In genomic region chr22:37619991-37620390, GRCh38 we compare ENCODE assay signal across 29 cellular contexts. TPM values are rescaled to one million over a fixed set of nuclear protein-coding genes. Genes with fewer than 3 reads are reported as not detected.
DNase-seq lines count a peak whose midpoint lies in the region; ATAC-seq, FAIRE-seq and TF ChIP-seq lines count a peak whose summit lies in the region.
"Had no signal": no experiment of that assay in that cellular context is flagged by ENCODE, and none has a peak within 500 bp of the region (broad histone marks: within the 10 kb centered on the region; RNA-seq: fewer than 3 reads in every experiment).

No MANE protein-coding gene starts in this region.

- DNase-seq in activated CD8-positive, alpha-beta memory T cell treated with anti-CD3 and anti-CD28 coated beads, Interleukin-2, amount 10 ng/mL, durations not matched to agents 7 days and 5 days: no peak
- DNase-seq in activated CD8-positive, alpha-beta memory T cell treated with anti-CD3 and anti-CD28 coated beads, Interleukin-2, amount 50 U/mL, for 4 hours: no peak
- peak; percentile 41 for DNase-seq in CD14-positive monocyte (ENCODE audit: low spot score)
- no peak for DNase-seq in K562 (ENCODE audit: extremely low read depth in 1 of 4, low spot score in 3 of 4)
- DNase-seq in osteoblast (ENCODE audit: insufficient read length, low spot score, missing footprints): peak; percentile 65
- DNase-seq in NCI-H1105 treated with DMSO at 0.1 percent for 48 hours (lab: John Stamatoyannopoulos, UW): no peak
- no peak for DNase-seq in DMS53 (lab: John Stamatoyannopoulos, UW)
- no peak for DNase-seq in activated T-helper 2 cell treated with anti-CD3 and anti-CD28 coated beads, Interferon-gamma antibody, Interleukin-2, Interleukin-4, amounts not matched to agents 10 μg/mL and 5 μg/mL and 100 μg/mL, durations not matched to agents 14 hours and 24 hours and 36 hours (ENCODE audit: low spot score)
- DNase-seq: 8988T; ACHN; BE2C; CD4-positive, CD25-positive, alpha-beta regulatory T cell; DMS153; GM23248; Kasumi-1; MV-4-11; NCI-H1105; NCI-H146; NCI-H1930; NCI-H526 treated with DMSO at 0.1 percent for 48 hours; PC-9; Right ventricle myocardium superior had no signal

- H3K4me1 Mint-ChIP-seq in activated CD8-positive, alpha-beta memory T cell treated with anti-CD3 and anti-CD28 coated beads, Interleukin-2, amount 10 ng/mL, durations not matched to agents 7 days and 5 days: peaks cover 10% of the 10 kb centered on the region
- H3K4me1 Mint-ChIP-seq in CD14-positive monocyte: peaks cover 5% of the 10 kb centered on the region
- peaks cover 2% of the 10 kb centered on the region for H3K4me1 Mint-ChIP-seq in activated T-helper 2 cell treated with anti-CD3 and anti-CD28 coated beads, Interferon-gamma antibody, Interleukin-2, Interleukin-4, amounts not matched to agents 10 μg/mL and 5 μg/mL and 100 μg/mL, durations not matched to agents 14 hours and 24 hours and 36 hours (ENCODE audit: low read depth)

- H3K4me2 ChIP-seq in K562 (ENCODE audit: insufficient read depth, low read length) (no peak overlapping the region), osteoblast (ENCODE audit: insufficient read depth, low read length) (no peak overlapping the region)
- H3K4me2 ChIP-seq: PC-9 had no signal

- no peak overlapping the region for H3K4me3 Mint-ChIP-seq in activated CD8-positive, alpha-beta memory T cell treated with anti-CD3 and anti-CD28 coated beads, Interleukin-2, amount 10 ng/mL, durations not matched to agents 7 days and 5 days
- H3K4me3 Mint-ChIP-seq in CD14-positive monocyte: no peak overlapping the region
- no peak overlapping the region for H3K4me3 Mint-ChIP-seq in activated T-helper 2 cell treated with anti-CD3 and anti-CD28 coated beads, Interferon-gamma antibody, Interleukin-2, Interleukin-4, amounts not matched to agents 10 μg/mL and 5 μg/mL and 100 μg/mL, durations not matched to agents 14 hours and 24 hours and 36 hours (ENCODE audit: low read depth)

- TF ChIP-seq POLR2A in K562 (conservative IDR thresholded peaks at IDR 0.05): no peak

- WGBS in K562 (ENCODE audit: insufficient coverage, low coverage, missing lambda C conversion rate): 84% methylated on average over 6 of the region's 7 CpGs

- BruUV-seq in K562 (replicated peaks; lab: Mats Ljungman, UMichigan): no TSS peak

- H3K27ac Mint-ChIP-seq in activated CD8-positive, alpha-beta memory T cell treated with anti-CD3 and anti-CD28 coated beads, Interleukin-2, amount 10 ng/mL, durations not matched to agents 7 days and 5 days: peak overlapping the region; percentile 34
- peak overlapping the region in 2 of 7 donors; percentile 41 to 54 for H3K27ac Mint-ChIP-seq in CD14-positive monocyte
- no peak overlapping the region for H3K27ac Mint-ChIP-seq in activated T-helper 2 cell treated with anti-CD3 and anti-CD28 coated beads, Interferon-gamma antibody, Interleukin-2, Interleukin-4, amounts not matched to agents 10 μg/mL and 5 μg/mL and 100 μg/mL, durations not matched to agents 14 hours and 24 hours and 36 hours

- H3K79me2 ChIP-seq in K562 (ENCODE audit: control insufficient read depth, insufficient read depth, low read length) (no peaks in the 10 kb centered on the region), osteoblast (ENCODE audit: insufficient read depth, low read length) (no peaks in the 10 kb centered on the region)

- H3K27me3 ChIP-seq in K562 (ENCODE audit: control insufficient read depth in 2 of 2, insufficient read depth in 2 of 2, low read length in 2 of 2): no peaks in the 10 kb centered on the region
- H3K27me3 ChIP-seq in osteoblast (ENCODE audit: insufficient read depth, low read length): no peaks in the 10 kb centered on the region
- H3K27me3 ChIP-seq: BE2C, SJSA1 had no signal

- H3K27ac ChIP-seq in K562 (ENCODE audit: extremely low read depth, low read depth, low read length) (no peak overlapping the region), osteoblast (ENCODE audit: low read depth, low read length) (no peak overlapping the region)
- H3K27ac ChIP-seq: GM23248, PC-9, SJSA1 had no signal

- H3K36me3 ChIP-seq in K562 (ENCODE audit: control insufficient read depth, insufficient read depth, low read length): peaks cover 65% of the 10 kb centered on the region; the same call in 2 of the 3 replicates
- H3K36me3 ChIP-seq in osteoblast (ENCODE audit: insufficient read depth, low read length): peaks cover 51% of the 10 kb centered on the region

- H3K9me1 ChIP-seq in K562 (ENCODE audit: control insufficient read depth, insufficient read depth, low read length): no peaks in the 10 kb centered on the region

- FAIRE-seq in K562 (lab: Jason Lieb, UNC): no peak

- H3K9me3 ChIP-seq in K562 (replicated peaks; ENCODE audit: control insufficient read depth, insufficient read depth, low read depth, low read length): no peaks in the 10 kb centered on the region
- no peaks in the 10 kb centered on the region for H3K9me3 ChIP-seq in osteoblast (ENCODE audit: low read depth, low read length)
- H3K9me3 ChIP-seq: BE2C, SJSA1 had no signal

- H3K9ac ChIP-seq in K562 (ENCODE audit: insufficient read depth in 1 of 2, low read depth in 2 of 2, low read length in 2 of 2): no peak overlapping the region; a peak in 1 of 4 replicates
- H3K9ac ChIP-seq: GM23248 had no signal

- H3K36me3 Mint-ChIP-seq in activated CD8-positive, alpha-beta memory T cell treated with anti-CD3 and anti-CD28 coated beads, Interleukin-2, amount 10 ng/mL, durations not matched to agents 7 days and 5 days: peaks cover 14% of the 10 kb centered on the region
- peaks cover 66 to 91% of the 10 kb centered on the region in 2 donors for H3K36me3 Mint-ChIP-seq in CD14-positive monocyte
- peaks cover 38% of the 10 kb centered on the region for H3K36me3 Mint-ChIP-seq in activated T-helper 2 cell treated with anti-CD3 and anti-CD28 coated beads, Interferon-gamma antibody, Interleukin-2, Interleukin-4, amounts not matched to agents 10 μg/mL and 5 μg/mL and 100 μg/mL, durations not matched to agents 14 hours and 24 hours and 36 hours (ENCODE audit: low read depth)

- CTCF ChIA-PET in activated CD8-positive, alpha-beta memory T cell treated with anti-CD3 and anti-CD28 coated beads, Interleukin-2, amount 10 ng/mL, durations not matched to agents 7 days and 5 days (lab: Charles Lee): interaction anchor here (1.1 to 34.1 kb wide), 4 partner anchors 8 to 50 kb away, joined by 4 to 1064 read pairs (median 168); partner anchors contain the start of genes GGA1, LGALS1, NOL12 and PDXP
- CTCF ChIA-PET in K562 (lab: Yijun Ruan, JAX; ENCODE audit: low intra/inter-chr PET ratio): no interaction called here

- POLR2A ChIA-PET in K562 (lab: Yijun Ruan, JAX): interaction anchor here (0.5 to 1.4 kb wide), 6 partner anchors 11 to 163 kb away, joined by 3 to 5 read pairs (median 3); partner anchors contain the start of genes GGA1 and NOL12

- H3K27me3 Mint-ChIP-seq in activated CD8-positive, alpha-beta memory T cell treated with anti-CD3 and anti-CD28 coated beads, Interleukin-2, amount 10 ng/mL, durations not matched to agents 7 days and 5 days: no peaks in the 10 kb centered on the region
- H3K27me3 Mint-ChIP-seq in CD14-positive monocyte (ENCODE audit: low read depth in 3 of 3): peaks cover 0 to 1% (median 0%) of the 10 kb centered on the region in 3 donors
- H3K27me3 Mint-ChIP-seq in activated T-helper 2 cell treated with anti-CD3 and anti-CD28 coated beads, Interferon-gamma antibody, Interleukin-2, Interleukin-4, amounts not matched to agents 10 μg/mL and 5 μg/mL and 100 μg/mL, durations not matched to agents 14 hours and 24 hours and 36 hours (ENCODE audit: low read depth): no peaks in the 10 kb centered on the region
- H3K27me3 Mint-ChIP-seq: CD4-positive, CD25-positive, alpha-beta regulatory T cell had no signal

- no peak for TF ChIP-seq RAD21 in K562 (CRISPR knock-in tag; conservative IDR thresholded peaks at IDR 0.05 in 1 of 2, IDR thresholded peaks at IDR 0.05 in 1 of 2)

- TF ChIP-seq CTCF in CD14-positive monocyte (IDR thresholded peaks at IDR 0.05) (no peak), K562 (IDR thresholded peaks at IDR 0.05 in 2 of 3, conservative IDR thresholded peaks at IDR 0.05 in 1 of 3; ENCODE audit: insufficient read depth in 2 of 3, low read depth in 1 of 3, low read length in 3 of 3) (no peak), osteoblast (IDR thresholded peaks at IDR 0.05; ENCODE audit: extremely low read depth, low read depth, low read length) (no peak)

- TF ChIP-seq EP300 in K562 (IDR thresholded peaks at IDR 0.05; ENCODE audit: low read length): no peak

- H2AFZ ChIP-seq in K562 (ENCODE audit: low read depth, low read length): no peak overlapping the region
- no peak overlapping the region for H2AFZ ChIP-seq in osteoblast (ENCODE audit: low read length)
- H2AFZ ChIP-seq: GM23248, PC-9 had no signal

- no peaks in the 10 kb centered on the region for H4K20me1 ChIP-seq in K562 (replicated peaks; ENCODE audit: control insufficient read depth, insufficient read depth, low read length)
- peaks cover 4% of the 10 kb centered on the region for H4K20me1 ChIP-seq in osteoblast (ENCODE audit: insufficient read depth, low read length)

- intact Hi-C loops in CD14-positive monocyte (cut with micrococcal nuclease) (no loop called here), K562 (cut with micrococcal nuclease) (no loop called here)
- intact Hi-C loops in activated T-helper 2 cell treated with anti-CD3 and anti-CD28 coated beads, Interferon-gamma antibody, Interleukin-2, Interleukin-4, amounts not matched to agents 10 μg/mL and 5 μg/mL and 100 μg/mL, durations not matched to agents 14 hours and 24 hours and 36 hours (cut with micrococcal nuclease): no loop called here

- in situ Hi-C loops in K562 (cut with MboI): no loop called here

- H3K9me3 Mint-ChIP-seq in activated CD8-positive, alpha-beta memory T cell treated with anti-CD3 and anti-CD28 coated beads, Interleukin-2, amount 10 ng/mL, durations not matched to agents 7 days and 5 days (ENCODE audit: low read depth): no peaks in the 10 kb centered on the region
- H3K9me3 Mint-ChIP-seq in CD14-positive monocyte: no peaks in the 10 kb centered on the region
- no peaks in the 10 kb centered on the region for H3K9me3 Mint-ChIP-seq in activated T-helper 2 cell treated with anti-CD3 and anti-CD28 coated beads, Interferon-gamma antibody, Interleukin-2, Interleukin-4, amounts not matched to agents 10 μg/mL and 5 μg/mL and 100 μg/mL, durations not matched to agents 14 hours and 24 hours and 36 hours
- H3K9me3 Mint-ChIP-seq: CD4-positive, CD25-positive, alpha-beta regulatory T cell had no signal

- H3K4me3 ChIP-seq in K562 (no peak overlapping the region), osteoblast (ENCODE audit: insufficient read depth, low read length) (no peak overlapping the region)
- H3K4me3 ChIP-seq: GM23248, PC-9, SJSA1 had no signal

- H3K4me1 ChIP-seq in K562 (replicated peaks in 1 of 2; ENCODE audit: control insufficient read depth in 2 of 2, insufficient read depth in 2 of 2, low read length in 2 of 2) (peaks cover 0 to 24% of the 10 kb centered on the region in 2 experiments; a peak in 3 of 5 replicates), osteoblast (ENCODE audit: insufficient read depth, low read length) (no peaks in the 10 kb centered on the region)
- H3K4me1 ChIP-seq: SJSA1 had no signal

- no peak for ATAC-seq in activated CD8-positive, alpha-beta memory T cell treated with anti-CD3 and anti-CD28 coated beads, Interleukin-2, amount 10 ng/mL, durations not matched to agents 7 days and 5 days
- ATAC-seq in K562: no peak

RNA-seq across cellular contexts. Expression of gene GGA1, which starts 11.4 kb away (rescaled TPM):
- 10 to 100 TPM; 76.9 to 85.9 TPM for total RNA-seq in activated CD8-positive, alpha-beta memory T cell treated with anti-CD3 and anti-CD28 coated beads, Interleukin-2, amount 10 ng/mL, durations not matched to agents 7 days and 5 days
- polyA plus RNA-seq in CD14-positive monocyte: 10 to 100 TPM; 19.8 to 24.8 TPM
- total RNA-seq in K562 (2011; cell fraction: chromatin; rRNA removed; ENCODE audit: low replicate concordance): 235 and 500 TPM in 2 replicates
- total RNA-seq in K562 (2011; cell fraction: nucleolus; rRNA removed): 281 and 297 TPM in 2 replicates
- 245 and 253 TPM in 2 replicates for total RNA-seq in K562 (2011; cell fraction: nucleoplasm; rRNA removed)
- 48.0 and 51.3 TPM in 2 replicates for total RNA-seq in K562 (2014; rRNA removed)
- total RNA-seq in K562 (2014; rRNA removed; fragmentation: Illumina TruSeq; extraction: Trizol): 19.7 and 24.2 TPM in 2 replicates
- 29.9 and 31.1 TPM in 2 replicates for total RNA-seq in K562 (2015; rRNA removed; fragmentation: Illumina TruSeq; extraction: Trizol)
- 57.1 and 61.3 TPM in 2 replicates for total RNA-seq in K562 (2021)
- polyA plus RNA-seq in K562 (2011; rRNA removed): 50.4 and 53.3 TPM in 2 replicates
- polyA plus RNA-seq in K562 (2011; cell fraction: cytosol; rRNA removed): 27.8 and 56.0 TPM in 2 replicates
- 156 and 291 TPM in 2 replicates for polyA plus RNA-seq in K562 (2011; cell fraction: nucleus; rRNA removed)
- polyA plus RNA-seq in K562 (2012): 41.4 and 63.8 TPM in 2 replicates
- 31.6 and 42.5 TPM in 2 replicates for polyA plus RNA-seq in K562 (2014; fragmentation: Illumina TruSeq; extraction: Trizol)
- polyA plus RNA-seq in K562 (2014; fragmentation: Nextera tagmentation; extraction: Ambion mirVana): 1 to 10 TPM; 1.5 to 1.9 TPM
- 69.5 and 71.3 TPM in 2 replicates for polyA plus RNA-seq in K562 (2014; rRNA removed)
- 26.8 and 33.7 TPM in 2 replicates for polyA minus RNA-seq in K562 (2011; rRNA and poly(A)+ RNA removed)
- 20.7 and 22.7 TPM in 2 replicates for polyA minus RNA-seq in K562 (2011; cell fraction: cytosol; rRNA and poly(A)+ RNA removed)
- polyA minus RNA-seq in K562 (2011; cell fraction: nucleus; rRNA and poly(A)+ RNA removed): 56.9 and 57.8 TPM in 2 replicates
- total RNA-seq in osteoblast: 36.2 and 38.6 TPM in 2 replicates
- total RNA-seq in activated T-helper 2 cell treated with anti-CD3 and anti-CD28 coated beads, Interferon-gamma antibody, Interleukin-2, Interleukin-4, amounts not matched to agents 10 μg/mL and 5 μg/mL and 100 μg/mL, durations not matched to agents 14 hours and 24 hours and 36 hours: 69.3 and 71.2 TPM in 2 replicates

RNA-seq across cellular contexts. Expression of gene SH3BP1, which starts 19.5 kb away (rescaled TPM):
- 100 to 1,000 TPM; 231 to 275 TPM for total RNA-seq in activated CD8-positive, alpha-beta memory T cell treated with anti-CD3 and anti-CD28 coated beads, Interleukin-2, amount 10 ng/mL, durations not matched to agents 7 days and 5 days
- 10 to 100 TPM; 20.0 TPM for polyA plus RNA-seq in CD14-positive monocyte
- 27.4 and 84.8 TPM in 2 replicates for total RNA-seq in K562 (2011; cell fraction: chromatin; rRNA removed; ENCODE audit: low replicate concordance)
- 40.0 and 41.0 TPM in 2 replicates for total RNA-seq in K562 (2011; cell fraction: nucleolus; rRNA removed)
- total RNA-seq in K562 (2011; cell fraction: nucleoplasm; rRNA removed): 21.5 and 25.7 TPM in 2 replicates
- 18.6 and 21.2 TPM in 2 replicates for total RNA-seq in K562 (2014; rRNA removed)
- 7.4 and 9.7 TPM in 2 replicates for total RNA-seq in K562 (2014; rRNA removed; fragmentation: Illumina TruSeq; extraction: Trizol)
- total RNA-seq in K562 (2015; rRNA removed; fragmentation: Illumina TruSeq; extraction: Trizol): 9.3 and 9.4 TPM in 2 replicates
- 29.9 and 36.2 TPM in 2 replicates for total RNA-seq in K562 (2021)
- polyA plus RNA-seq in K562 (2011; rRNA removed): 11.5 and 14.9 TPM in 2 replicates
- 10.1 and 21.2 TPM in 2 replicates for polyA plus RNA-seq in K562 (2011; cell fraction: cytosol; rRNA removed)
- 23.7 and 33.6 TPM in 2 replicates for polyA plus RNA-seq in K562 (2011; cell fraction: nucleus; rRNA removed)
- polyA plus RNA-seq in K562 (2012): 34.0 and 58.5 TPM in 2 replicates
- polyA plus RNA-seq in K562 (2014; fragmentation: Illumina TruSeq; extraction: Trizol): 32.1 and 36.0 TPM in 2 replicates
- under 1 TPM; 0.10 to 0.17 TPM for polyA plus RNA-seq in K562 (2014; fragmentation: Nextera tagmentation; extraction: Ambion mirVana)
- polyA plus RNA-seq in K562 (2014; rRNA removed): 8.7 and 10.4 TPM in 2 replicates
- polyA minus RNA-seq in K562 (2011; rRNA and poly(A)+ RNA removed): 16.7 and 17.5 TPM in 2 replicates
- 12.7 and 19.9 TPM in 2 replicates for polyA minus RNA-seq in K562 (2011; cell fraction: cytosol; rRNA and poly(A)+ RNA removed)
- 13.7 and 15.5 TPM in 2 replicates for polyA minus RNA-seq in K562 (2011; cell fraction: nucleus; rRNA and poly(A)+ RNA removed)
- total RNA-seq in osteoblast: 4.1 and 4.7 TPM in 2 replicates
- 117 and 122 TPM in 2 replicates for total RNA-seq in activated T-helper 2 cell treated with anti-CD3 and anti-CD28 coated beads, Interferon-gamma antibody, Interleukin-2, Interleukin-4, amounts not matched to agents 10 μg/mL and 5 μg/mL and 100 μg/mL, durations not matched to agents 14 hours and 24 hours and 36 hours

RNA-seq across cellular contexts. Expression of gene PDXP, which starts 38.5 kb away (rescaled TPM):
- 10 to 100 TPM; 25.9 to 32.6 TPM for total RNA-seq in activated CD8-positive, alpha-beta memory T cell treated with anti-CD3 and anti-CD28 coated beads, Interleukin-2, amount 10 ng/mL, durations not matched to agents 7 days and 5 days
- polyA plus RNA-seq in CD14-positive monocyte (1 to 10 TPM; 1.0 to 4.3 TPM), K562 (2011; rRNA removed) (42.8 and 51.4 TPM in 2 replicates), K562 (2014; fragmentation: Illumina TruSeq; extraction: Trizol) (54.2 and 62.3 TPM in 2 replicates), K562 (2014; fragmentation: Nextera tagmentation; extraction: Ambion mirVana) (10 to 100 TPM in 1 of 2 experiments, 1 to 10 TPM in 1; 7.9 to 11.8 TPM), K562 (2014; rRNA removed) (45.7 and 47.8 TPM in 2 replicates)
- total RNA-seq in K562 (2011; cell fraction: chromatin; rRNA removed; ENCODE audit: low replicate concordance): 8.1 and 23.1 TPM in 2 replicates
- 20.8 and 21.3 TPM in 2 replicates for total RNA-seq in K562 (2011; cell fraction: nucleolus; rRNA removed)
- total RNA-seq in K562 (2011; cell fraction: nucleoplasm; rRNA removed): 19.4 and 21.3 TPM in 2 replicates
- total RNA-seq in K562 (2014; rRNA removed) (38.8 and 55.8 TPM in 2 replicates), K562 (2014; rRNA removed; fragmentation: Illumina TruSeq; extraction: Trizol) (27.6 and 29.0 TPM in 2 replicates), K562 (2015; rRNA removed; fragmentation: Illumina TruSeq; extraction: Trizol) (30.9 and 32.5 TPM in 2 replicates), K562 (2021) (47.5 and 50.0 TPM in 2 replicates), osteoblast (5.0 and 5.8 TPM in 2 replicates)
- polyA plus RNA-seq in K562 (2011; cell fraction: cytosol; rRNA removed): 73.7 and 106 TPM in 2 replicates
- polyA plus RNA-seq in K562 (2011; cell fraction: nucleus; rRNA removed): 34.8 and 35.2 TPM in 2 replicates
- polyA plus RNA-seq in K562 (2012): 25.7 and 42.5 TPM in 2 replicates
- polyA minus RNA-seq in K562 (2011; rRNA and poly(A)+ RNA removed): 21.5 and 27.1 TPM in 2 replicates
- polyA minus RNA-seq in K562 (2011; cell fraction: cytosol; rRNA and poly(A)+ RNA removed): 30.1 and 30.4 TPM in 2 replicates
- polyA minus RNA-seq in K562 (2011; cell fraction: nucleus; rRNA and poly(A)+ RNA removed): 8.6 and 12.3 TPM in 2 replicates
- total RNA-seq in activated T-helper 2 cell treated with anti-CD3 and anti-CD28 coated beads, Interferon-gamma antibody, Interleukin-2, Interleukin-4, amounts not matched to agents 10 μg/mL and 5 μg/mL and 100 μg/mL, durations not matched to agents 14 hours and 24 hours and 36 hours: 40.1 and 41.9 TPM in 2 replicates

RNA-seq across cellular contexts. Expression of gene LGALS2, which starts 40.1 kb away (rescaled TPM):
- not detected for total RNA-seq in activated CD8-positive, alpha-beta memory T cell treated with anti-CD3 and anti-CD28 coated beads, Interleukin-2, amount 10 ng/mL, durations not matched to agents 7 days and 5 days
- polyA plus RNA-seq in CD14-positive monocyte (100 to 1,000 TPM; 654 to 878 TPM), K562 (2011; rRNA removed) (not detected in 2 replicates), K562 (2014; fragmentation: Illumina TruSeq; extraction: Trizol) (not detected in 2 replicates), K562 (2014; fragmentation: Nextera tagmentation; extraction: Ambion mirVana) (not detected), K562 (2014; rRNA removed) (not detected in 2 replicates)
- not detected in 2 replicates for total RNA-seq in K562 (2011; cell fraction: chromatin; rRNA removed; ENCODE audit: low replicate concordance)
- not detected in 2 replicates for total RNA-seq in K562 (2011; cell fraction: nucleolus; rRNA removed)
- not detected in 2 replicates for total RNA-seq in K562 (2011; cell fraction: nucleoplasm; rRNA removed)
- total RNA-seq in K562 (2014; rRNA removed) (not detected in 2 replicates), K562 (2014; rRNA removed; fragmentation: Illumina TruSeq; extraction: Trizol) (not detected in 2 replicates), K562 (2015; rRNA removed; fragmentation: Illumina TruSeq; extraction: Trizol) (not detected in 2 replicates), K562 (2021) (not detected in 2 replicates), osteoblast (not detected in 2 replicates)
- polyA plus RNA-seq in K562 (2011; cell fraction: cytosol; rRNA removed): not detected in 2 replicates
- not detected in 2 replicates for polyA plus RNA-seq in K562 (2011; cell fraction: nucleus; rRNA removed)
- 0.19 TPM in 1 of 2 replicates, not detected in the other for polyA plus RNA-seq in K562 (2012)
- polyA minus RNA-seq in K562 (2011; rRNA and poly(A)+ RNA removed): not detected in 2 replicates
- polyA minus RNA-seq in K562 (2011; cell fraction: cytosol; rRNA and poly(A)+ RNA removed): not detected in 2 replicates
- polyA minus RNA-seq in K562 (2011; cell fraction: nucleus; rRNA and poly(A)+ RNA removed): not detected in 2 replicates
- total RNA-seq in activated T-helper 2 cell treated with anti-CD3 and anti-CD28 coated beads, Interferon-gamma antibody, Interleukin-2, Interleukin-4, amounts not matched to agents 10 μg/mL and 5 μg/mL and 100 μg/mL, durations not matched to agents 14 hours and 24 hours and 36 hours: not detected in 2 replicates
- total RNA-seq: CD4-positive, CD25-positive, alpha-beta regulatory T cell; Daoy; G401; GM23248; H7; M059J; NCI-H460; PC-9; Right ventricle myocardium superior; RPMI7951; SJSA1 had no signal

RNA-seq across cellular contexts. Expression of gene LGALS1, which starts 55.4 kb away (rescaled TPM):
- 1,000 to 10,000 TPM; 1,392 to 1,515 TPM for total RNA-seq in activated CD8-positive, alpha-beta memory T cell treated with anti-CD3 and anti-CD28 coated beads, Interleukin-2, amount 10 ng/mL, durations not matched to agents 7 days and 5 days
- 1,000 to 10,000 TPM; 1,719 to 1,844 TPM for polyA plus RNA-seq in CD14-positive monocyte
- total RNA-seq in K562 (2011; cell fraction: chromatin; rRNA removed; ENCODE audit: low replicate concordance): 14.2 and 41.4 TPM in 2 replicates
- total RNA-seq in K562 (2011; cell fraction: nucleolus; rRNA removed): 152 and 183 TPM in 2 replicates
- total RNA-seq in K562 (2011; cell fraction: nucleoplasm; rRNA removed): 99.6 and 131 TPM in 2 replicates
- 373 and 487 TPM in 2 replicates for total RNA-seq in K562 (2014; rRNA removed)
- total RNA-seq in K562 (2014; rRNA removed; fragmentation: Illumina TruSeq; extraction: Trizol): 94.3 and 160 TPM in 2 replicates
- total RNA-seq in K562 (2015; rRNA removed; fragmentation: Illumina TruSeq; extraction: Trizol): 455 and 466 TPM in 2 replicates
- 330 and 373 TPM in 2 replicates for total RNA-seq in K562 (2021)
- polyA plus RNA-seq in K562 (2011; rRNA removed): 800 and 995 TPM in 2 replicates
- 1,618 and 2,500 TPM in 2 replicates for polyA plus RNA-seq in K562 (2011; cell fraction: cytosol; rRNA removed)
- 492 and 635 TPM in 2 replicates for polyA plus RNA-seq in K562 (2011; cell fraction: nucleus; rRNA removed)
- 1,292 and 1,616 TPM in 2 replicates for polyA plus RNA-seq in K562 (2012)
- 189 and 298 TPM in 2 replicates for polyA plus RNA-seq in K562 (2014; fragmentation: Illumina TruSeq; extraction: Trizol)
- 100 to 1,000 TPM; 240 to 301 TPM for polyA plus RNA-seq in K562 (2014; fragmentation: Nextera tagmentation; extraction: Ambion mirVana)
- 474 and 680 TPM in 2 replicates for polyA plus RNA-seq in K562 (2014; rRNA removed)
- 187 and 354 TPM in 2 replicates for polyA minus RNA-seq in K562 (2011; rRNA and poly(A)+ RNA removed)
- polyA minus RNA-seq in K562 (2011; cell fraction: cytosol; rRNA and poly(A)+ RNA removed): 194 and 200 TPM in 2 replicates
- 64.1 and 86.9 TPM in 2 replicates for polyA minus RNA-seq in K562 (2011; cell fraction: nucleus; rRNA and poly(A)+ RNA removed)
- total RNA-seq in osteoblast: 3,004 and 3,217 TPM in 2 replicates
- total RNA-seq in activated T-helper 2 cell treated with anti-CD3 and anti-CD28 coated beads, Interferon-gamma antibody, Interleukin-2, Interleukin-4, amounts not matched to agents 10 μg/mL and 5 μg/mL and 100 μg/mL, durations not matched to agents 14 hours and 24 hours and 36 hours: 892 and 921 TPM in 2 replicates

Comparison
In these comparisons a context has a peak if more than half of its experiments do, and no peak if none do; other contexts are left out.
1. DNase-seq: peak in CD14-positive monocyte (single experiment) and osteoblast (single experiment); none in activated CD8-positive, alpha-beta memory T cell treated with anti-CD3 and anti-CD28 coated beads, Interleukin-2, amount 10 ng/mL, durations not matched to agents 7 days and 5 days (single experiment), activated CD8-positive, alpha-beta memory T cell treated with anti-CD3 and anti-CD28 coated beads, Interleukin-2, amount 50 U/mL, for 4 hours (single experiment), K562 (0 of 4), NCI-H1105 treated with DMSO at 0.1 percent for 48 hours (single experiment), DMS53 (single experiment) and activated T-helper 2 cell treated with anti-CD3 and anti-CD28 coated beads, Interferon-gamma antibody, Interleukin-2, Interleukin-4, amounts not matched to agents 10 μg/mL and 5 μg/mL and 100 μg/mL, durations not matched to agents 14 hours and 24 hours and 36 hours (single experiment).